9 cellular contexts compared by ENCODE assay signal in the genomic region with DNA sequence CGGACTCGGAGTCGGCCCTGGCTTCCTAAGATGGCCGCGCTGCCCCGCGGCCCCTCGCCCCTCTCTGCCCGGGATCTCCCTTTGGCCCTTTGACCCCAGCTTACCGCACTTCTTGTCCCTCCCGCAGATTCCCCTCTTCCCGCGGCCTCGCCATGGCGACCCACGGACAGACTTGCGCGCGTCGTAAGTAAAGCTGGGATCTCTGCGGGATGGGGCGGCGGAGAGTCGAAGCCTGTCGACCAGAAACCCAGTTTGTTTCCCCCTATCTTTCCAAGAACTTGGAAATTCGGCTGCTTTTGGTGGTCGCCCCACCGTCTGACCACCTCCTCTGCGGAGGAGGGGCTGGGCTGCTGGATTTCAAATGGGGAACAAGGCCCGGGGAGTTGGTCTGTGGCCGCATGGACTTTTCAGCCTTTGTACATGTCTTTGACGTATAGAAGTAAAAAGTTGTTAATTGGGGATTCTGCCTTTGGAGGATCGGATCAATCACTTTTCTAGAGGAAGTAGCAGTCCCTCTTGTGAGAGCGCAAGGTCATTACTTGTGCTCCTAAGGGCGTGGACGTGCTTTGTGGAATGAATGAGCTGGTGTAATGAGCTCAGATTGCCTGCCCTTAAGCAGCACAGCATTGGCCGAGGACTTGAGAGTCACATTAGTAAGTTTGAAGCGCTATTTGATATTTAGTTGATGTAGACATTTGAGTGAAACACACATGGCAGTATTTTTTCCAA. TPM values are rescaled to one million over a fixed set of nuclear protein-coding genes. Genes with fewer than 3 reads are reported as not detected.
DNase-seq lines count a peak whose midpoint lies in the region; ATAC-seq, FAIRE-seq and TF ChIP-seq lines count a peak whose summit lies in the region.
"Had no signal": no experiment of that assay in that cellular context is flagged by ENCODE, and none has a peak within 500 bp of the region (broad histone marks: within the 10 kb centered on the region; RNA-seq: fewer than 3 reads in every experiment).

No MANE protein-coding gene starts in this region.

- intact Hi-C loops in pancreas (cut with DNase I) = no loop called here

- TF ChIP-seq CTCF in foreskin fibroblast (IDR thresholded peaks at IDR 0.05; ENCODE audit: low read depth, low read length) = no peak
- TF ChIP-seq CTCF in pancreas (IDR thresholded peaks at IDR 0.05) = no peak

- no peak for FAIRE-seq in pancreas (lab: Jason Lieb, UNC)
- FAIRE-seq: G401.6 had no signal

- peak overlapping the region; percentile 79 to 91 for H3K4me3 ChIP-seq in foreskin fibroblast (ENCODE audit: low read depth in 1 of 2, low read length in 2 of 2)
- peak overlapping the region; percentile 66 to 99 (median 84) for H3K4me3 ChIP-seq in pancreas

- peaks cover 0 to 26% (median 12%) of the 10 kb centered on the region in 3 donors for H3K36me3 ChIP-seq in pancreas

- H3K27me3 ChIP-seq in pancreas = no peaks in the 10 kb centered on the region

- no peaks in the 10 kb centered on the region for H3K9me3 ChIP-seq in pancreas

- DNase-seq in NCI-H510A (lab: John Stamatoyannopoulos, UW) = peak; percentile 33
- no peak for DNase-seq in NCI-H510A treated with DMSO at 0.1 percent for 48 hours (lab: John Stamatoyannopoulos, UW)
- peak; percentile 31 to 56 for DNase-seq in Kasumi-1 (lab: John Stamatoyannopoulos, UW)
- peak; percentile 45 to 50 for DNase-seq in activated T-cell treated with anti-CD3 and anti-CD28 coated beads, Interleukin-2, amount 50 U/mL, for 48 hours
- DNase-seq in foreskin fibroblast = peak; percentile 51 to 72
- DNase-seq in pancreas = peak in 1 of 6 donors; percentile 81
- DNase-seq in effector CD8-positive, alpha-beta T cell (lab: John Stamatoyannopoulos, UW) = no peak

- H3K27ac ChIP-seq in pancreas = peak overlapping the region; percentile 97 to 99 (median 98)

- peak in 3 of 4 donors; percentile 39 to 59 (median 58) for ATAC-seq in pancreas
- no peak for ATAC-seq in HG03432 (IDR thresholded peaks at IDR 0.05; ENCODE audit: unreplicated experiment)

- H3K4me1 ChIP-seq in pancreas = peaks cover 11 to 13% (median 11%) of the 10 kb centered on the region in 3 donors

- WGBS in pancreas, 2 donors = 0% methylated on average over 38 of the region's 38 CpGs

RNA-seq across cellular contexts. Expression of a gene that starts 0.6 kb away (rescaled TPM):
- 100 to 1,000 TPM in 3 of 6 donors, 10 to 100 TPM in 3; 79.4 to 113 (median 96.4) TPM for total RNA-seq in pancreas
- 10 to 100 TPM; 56.6 to 81.9 TPM for polyA plus RNA-seq in pancreas

RNA-seq across cellular contexts. Expression of a gene that starts 24.6 kb away (rescaled TPM):
- total RNA-seq in pancreas = 10 to 100 TPM; 54.1 to 99.4 (median 64.0) TPM
- 100 to 1,000 TPM; 153 to 318 TPM for polyA plus RNA-seq in pancreas

Comparison
In these comparisons a context has a peak if more than half of its experiments do, and no peak if none do; other contexts are left out.
1. DNase-seq: peak in NCI-H510A (single experiment), Kasumi-1 (2 of 2), activated T-cell treated with anti-CD3 and anti-CD28 coated beads, Interleukin-2, amount 50 U/mL, for 48 hours (2 of 2) and foreskin fibroblast (2 of 2); none in NCI-H510A treated with DMSO at 0.1 percent for 48 hours (single experiment) and effector CD8-positive, alpha-beta T cell (single experiment).